In genomic region chr2:16628316-16628715, GRCh38 we compare ENCODE assay signal across 17 cellular contexts. TPM values are rescaled to one million over a fixed set of nuclear protein-coding genes. Genes with fewer than 3 reads are reported as not detected.
A peak's percentile ranks its signal among the peaks of the same experiment; 100 is the strongest.
DNase-seq lines count a peak whose midpoint lies in the region; ATAC-seq and TF ChIP-seq lines count a peak whose summit lies in the region.
"Had no signal": no experiment of that assay in that cellular context is flagged by ENCODE, and none has a peak within 500 bp of the region (broad histone marks: within the 10 kb centered on the region; RNA-seq: fewer than 3 reads in every experiment).

No MANE protein-coding gene starts in this region.

- H3K79me2 ChIP-seq in hepatocyte = no peaks in the 10 kb centered on the region

- TF ChIP-seq POLR2A in NB4 (IDR thresholded peaks at IDR 0.05; ENCODE audit: extremely low read depth, insufficient read length) = no peak

- H3K27ac ChIP-seq in hepatocyte = no peak overlapping the region
- H3K27ac ChIP-seq: gastroesophageal sphincter, thoracic aorta had no signal

- no peaks in the 10 kb centered on the region for H3K36me3 ChIP-seq in hepatocyte (replicated peaks; ENCODE audit: insufficient read depth, low read depth)
- H3K36me3 ChIP-seq: thoracic aorta had no signal

- H4K20me1 ChIP-seq in hepatocyte (ENCODE audit: insufficient read depth, poor library complexity, severe bottlenecking) = no peaks in the 10 kb centered on the region

- H3K4me1 ChIP-seq in hepatocyte (ENCODE audit: insufficient read depth) = no peaks in the 10 kb centered on the region

- no peaks in the 10 kb centered on the region for H3K9me2 ChIP-seq in hepatocyte (replicated peaks; ENCODE audit: insufficient read depth)

- H2AFZ ChIP-seq in hepatocyte = no peak overlapping the region

- H3K9me3 ChIP-seq in hepatocyte (ENCODE audit: low read depth) = no peaks in the 10 kb centered on the region
- H3K9me3 ChIP-seq: gastroesophageal sphincter, thoracic aorta had no signal

- POLR2A ChIA-PET in activated CD4-positive, alpha-beta memory T cell treated with anti-CD3 and anti-CD28 coated beads, Interleukin-2, amount 10 ng/mL, durations not matched to agents 7 days and 5 days (lab: Charles Lee) = no interaction called here

- H3K36me3 Mint-ChIP-seq in endothelial cell (ENCODE audit: low read depth, unreplicated experiment) = peaks cover 5% of the 10 kb centered on the region
- no peaks in the 10 kb centered on the region for H3K36me3 Mint-ChIP-seq in activated CD4-positive, alpha-beta memory T cell treated with anti-CD3 and anti-CD28 coated beads, Interleukin-2, amount 10 ng/mL, durations not matched to agents 7 days and 5 days (ENCODE audit: low read depth)
- H3K36me3 Mint-ChIP-seq: CD4-positive, alpha-beta memory T cell had no signal

- peak overlapping the region; percentile 13 for H3K27ac Mint-ChIP-seq in endothelial cell (ENCODE audit: unreplicated experiment)
- no peak overlapping the region for H3K27ac Mint-ChIP-seq in activated CD4-positive, alpha-beta memory T cell treated with anti-CD3 and anti-CD28 coated beads, Interleukin-2, amount 10 ng/mL, durations not matched to agents 7 days and 5 days
- H3K27ac Mint-ChIP-seq: activated T-helper 1 cell treated with anti-CD3 and anti-CD28 coated beads, Interleukin-12 subunit alpha, Interleukin-12 subunit beta, Interleukin-2, Interleukin-4 antibody, amounts not matched to agents 30 ng/mL and 10 ng/mL and 1 ng/mL, durations not matched to agents 14 hours and 24 hours and 36 hours; CD4-positive, alpha-beta memory T cell had no signal

- CTCF ChIA-PET in activated CD4-positive, alpha-beta memory T cell treated with anti-CD3 and anti-CD28 coated beads, Interleukin-2, amount 10 ng/mL, durations not matched to agents 7 days and 5 days (lab: Charles Lee) = interaction anchor here (1.7 kb wide), 1 partner anchor 129 kb away, joined by 4 read pairs; no protein-coding TSS in a partner anchor

- DNase-seq in SKM-1 treated with dmso at 0.1 percent for 144 hours (lab: John Stamatoyannopoulos, UW; ENCODE audit: unreplicated experiment) (peak; percentile 11), SKM-1 (lab: John Stamatoyannopoulos, UW; ENCODE audit: unreplicated experiment) (no peak), NB4 (ENCODE audit: low read depth) (peak; percentile 82), endothelial cell (ENCODE audit: low spot score) (no peak), hepatocyte (ENCODE audit: low spot score) (no peak)
- DNase-seq in stimulated activated naive CD8-positive, alpha-beta T cell treated with anti-CD3 and anti-CD28 coated beads, Interleukin-15, Interleukin-2, amounts not matched to agents 100 U/mL and 50 U/mL, for 24 hours = no peak
- DNase-seq in activated CD4-positive, alpha-beta memory T cell treated with anti-CD3 and anti-CD28 coated beads, Interleukin-2, amount 10 ng/mL, durations not matched to agents 7 days and 5 days = no peak
- DNase-seq: activated CD4-positive, alpha-beta T cell treated with anti-CD3 and anti-CD28 coated beads, Interleukin-2, amount 50 U/mL, for 4 hours; CD4-positive, alpha-beta memory T cell; GOT3; NCI-H1048; SHP77 treated with DMSO at 0.1 percent for 48 hours had no signal

- H3K9me3 Mint-ChIP-seq in endothelial cell (ENCODE audit: unreplicated experiment) = no peaks in the 10 kb centered on the region
- H3K9me3 Mint-ChIP-seq in activated CD4-positive, alpha-beta memory T cell treated with anti-CD3 and anti-CD28 coated beads, Interleukin-2, amount 10 ng/mL, durations not matched to agents 7 days and 5 days = no peaks in the 10 kb centered on the region
- H3K9me3 Mint-ChIP-seq: activated T-helper 1 cell treated with anti-CD3 and anti-CD28 coated beads, Interleukin-12 subunit alpha, Interleukin-12 subunit beta, Interleukin-2, Interleukin-4 antibody, amounts not matched to agents 30 ng/mL and 10 ng/mL and 1 ng/mL, durations not matched to agents 14 hours and 24 hours and 36 hours; CD4-positive, alpha-beta memory T cell had no signal

- H3K27me3 ChIP-seq in hepatocyte = no peaks in the 10 kb centered on the region
- H3K27me3 ChIP-seq: gastroesophageal sphincter had no signal

- no peak overlapping the region for H3K4me3 Mint-ChIP-seq in endothelial cell (ENCODE audit: unreplicated experiment)
- no peak overlapping the region for H3K4me3 Mint-ChIP-seq in activated CD4-positive, alpha-beta memory T cell treated with anti-CD3 and anti-CD28 coated beads, Interleukin-2, amount 10 ng/mL, durations not matched to agents 7 days and 5 days
- H3K4me3 Mint-ChIP-seq: activated T-helper 1 cell treated with anti-CD3 and anti-CD28 coated beads, Interleukin-12 subunit alpha, Interleukin-12 subunit beta, Interleukin-2, Interleukin-4 antibody, amounts not matched to agents 30 ng/mL and 10 ng/mL and 1 ng/mL, durations not matched to agents 14 hours and 24 hours and 36 hours; CD4-positive, alpha-beta memory T cell had no signal

- peaks cover 10% of the 10 kb centered on the region for H3K27me3 Mint-ChIP-seq in endothelial cell (ENCODE audit: unreplicated experiment)
- no peaks in the 10 kb centered on the region for H3K27me3 Mint-ChIP-seq in activated CD4-positive, alpha-beta memory T cell treated with anti-CD3 and anti-CD28 coated beads, Interleukin-2, amount 10 ng/mL, durations not matched to agents 7 days and 5 days

- ATAC-seq in stimulated activated naive CD8-positive, alpha-beta T cell treated with anti-CD3 and anti-CD28 coated beads, Interleukin-15, Interleukin-2, amounts not matched to agents 100 U/mL and 50 U/mL, for 24 hours = peak; percentile 41
- ATAC-seq in HG03045 (IDR thresholded peaks at IDR 0.05; ENCODE audit: unreplicated experiment) = no peak
- ATAC-seq: gastroesophageal sphincter had no signal

- peaks cover 83% of the 10 kb centered on the region for H3K4me1 Mint-ChIP-seq in endothelial cell (ENCODE audit: unreplicated experiment)
- peaks cover 18% of the 10 kb centered on the region for H3K4me1 Mint-ChIP-seq in activated CD4-positive, alpha-beta memory T cell treated with anti-CD3 and anti-CD28 coated beads, Interleukin-2, amount 10 ng/mL, durations not matched to agents 7 days and 5 days

- 82% methylated on average over 6 of the region's 6 CpGs for WGBS in hepatocyte (ENCODE audit: low lambda C conversion rate, missing lambda C conversion rate)

- H3K4me2 ChIP-seq in hepatocyte = no peak overlapping the region

- no peak for TF ChIP-seq CTCF in NB4 (IDR thresholded peaks at IDR 0.05; ENCODE audit: low read depth, low read length)
- no peak for TF ChIP-seq CTCF in endothelial cell (IDR thresholded peaks at IDR 0.05; ENCODE audit: unreplicated experiment)
- no peak for TF ChIP-seq CTCF in hepatocyte (IDR thresholded peaks at IDR 0.05; ENCODE audit: poor library complexity)

- H3K4me3 ChIP-seq in NB4 (ENCODE audit: low read depth, low read length) = no peak overlapping the region
- H3K4me3 ChIP-seq in hepatocyte = no peak overlapping the region
- H3K4me3 ChIP-seq: gastroesophageal sphincter, thoracic aorta had no signal

RNA-seq across cellular contexts. Expression of gene CYRIA, which starts 37.3 kb away (rescaled TPM):
- total RNA-seq in endothelial cell (ENCODE audit: unreplicated experiment) (32.4 TPM), hepatocyte (1.5 and 1.8 TPM in 2 replicates)
- total RNA-seq in activated CD4-positive, alpha-beta memory T cell treated with anti-CD3 and anti-CD28 coated beads, Interleukin-2, amount 10 ng/mL, durations not matched to agents 7 days and 5 days = under 1 TPM; 0.05 to 0.10 TPM
- 1.4 and 3.6 TPM in 2 replicates for polyA plus RNA-seq in hepatocyte
- total RNA-seq: HT-29 had no signal

Comparison
In these comparisons a context has a peak if more than half of its experiments do, and no peak if none do; other contexts are left out.
1. DNase-seq: peak in SKM-1 treated with dmso at 0.1 percent for 144 hours (single experiment) and NB4 (single experiment); none in SKM-1 (single experiment), endothelial cell (single experiment), stimulated activated naive CD8-positive, alpha-beta T cell treated with anti-CD3 and anti-CD28 coated beads, Interleukin-15, Interleukin-2, amounts not matched to agents 100 U/mL and 50 U/mL, for 24 hours (single experiment), activated CD4-positive, alpha-beta memory T cell treated with anti-CD3 and anti-CD28 coated beads, Interleukin-2, amount 10 ng/mL, durations not matched to agents 7 days and 5 days (single experiment) and hepatocyte (single experiment).
2. RNA of gene CYRIA, which starts 37.3 kb away (total RNA-seq): 32.4 TPM in endothelial cell (single experiment); 1.5 to 1.8 TPM in hepatocyte and 0.05 to 0.10 TPM in activated CD4-positive, alpha-beta memory T cell treated with anti-CD3 and anti-CD28 coated beads, Interleukin-2, amount 10 ng/mL, durations not matched to agents 7 days and 5 days; every median in the first group is over 10 times any median in the second.